1 cellular context compared by ENCODE assay signal in the genomic region with DNA sequence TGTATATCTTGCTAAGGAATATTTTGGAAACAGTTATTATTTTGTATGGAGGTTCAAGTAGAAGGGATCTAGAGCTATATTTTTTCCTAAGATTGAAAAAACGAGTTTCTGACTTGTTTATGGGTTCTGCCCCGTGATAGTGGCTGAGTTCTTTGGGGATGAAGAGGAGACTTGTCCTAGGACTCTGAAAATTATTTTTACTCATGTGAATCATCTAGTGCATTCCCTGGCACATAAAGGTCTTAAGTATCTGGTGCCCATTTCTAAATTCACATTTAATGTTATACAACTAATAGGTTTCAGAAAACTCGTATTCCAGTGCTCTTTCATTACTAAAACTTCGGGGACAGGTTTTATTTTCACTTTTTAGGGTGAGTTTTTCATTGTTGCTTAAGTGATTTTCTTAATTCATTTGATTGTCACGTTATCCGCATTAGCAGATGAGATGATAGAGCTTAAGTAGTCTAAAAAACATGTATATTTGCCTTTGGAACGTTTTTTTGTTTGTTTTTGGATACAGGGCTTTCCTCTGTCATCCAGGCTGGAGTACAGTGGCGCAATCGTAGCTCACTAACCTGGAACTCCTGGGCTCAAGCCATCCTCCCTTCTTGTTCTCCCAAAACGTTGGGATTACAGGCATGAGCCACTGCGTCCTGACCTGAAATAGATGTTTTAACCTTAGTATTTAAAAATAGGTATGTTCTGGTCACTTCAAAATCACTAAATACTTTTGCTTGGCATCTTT.
TF ChIP-seq lines count a peak whose summit lies in the region.

No MANE protein-coding gene starts in this region.

TF ChIP-seq in endothelial cell of umbilical vein, 7 proteins besides CTCF, POLR2A, EP300 and RAD21:
- no peak for TF ChIP-seq GATA2 (IDR thresholded peaks at IDR 0.05; ENCODE audit: insufficient read depth, insufficient read length, low read depth, low read length)
- no peak for TF ChIP-seq EZH2 (IDR thresholded peaks at IDR 0.05; ENCODE audit: borderline replicate concordance, low read depth, low read length, severe bottlenecking)
TF ChIP-seq in endothelial cell of umbilical vein: peak in this region for 0.
